ENCODE assay signal across 29 cellular contexts in genomic region chr18:9959564-9959963, GRCh38.
"Had no signal": no experiment of that assay in that cellular context is flagged by ENCODE, and none has a peak within 500 bp of the region (broad histone marks: within the 10 kb centered on the region; RNA-seq: fewer than 3 reads in every experiment).

No MANE protein-coding gene starts in this region.

- ATAC-seq: natural killer cell; stimulated activated memory B cell treated with anti-CD40 and anti-IgM and Interleukin-4, amounts not matched to agents 10 μg/mL and 1 μg/mL and 100 μg/mL, for 72 hours; stimulated activated naive CD8-positive, alpha-beta T cell treated with anti-CD3 and anti-CD28 coated beads, Interleukin-15, Interleukin-2, amounts not matched to agents 100 U/mL and 50 U/mL, for 24 hours had no signal

- H3K4me2 ChIP-seq: neural progenitor cell, smooth muscle cell had no signal

- H3K79me2 ChIP-seq: parathyroid adenoma had no signal

- H3K9me3 ChIP-seq: left ventricle myocardium inferior, neutrophil, right atrium auricular region, right lobe of liver, stomach, testis, thyroid gland, transverse colon, upper lobe of left lung, vagina had no signal

- H2AFZ ChIP-seq: neural progenitor cell, parathyroid adenoma had no signal

- FAIRE-seq: islet of Langerhans had no signal

- H3K27me3 ChIP-seq: neural progenitor cell, right atrium auricular region, right lobe of liver, stomach, testis, thyroid gland, transverse colon, upper lobe of left lung, vagina had no signal

- H3K27ac Mint-ChIP-seq: mesothelial cell of epicardium; nephron progenitor cell; neural progenitor cell; stimulated activated memory B cell treated with anti-CD40 and anti-IgM and Interleukin-4, amounts not matched to agents 10 μg/mL and 1 μg/mL and 100 μg/mL, for 72 hours had no signal

- H3K4me1 ChIP-seq: neural progenitor cell, parathyroid adenoma, right atrium auricular region, right lobe of liver, thyroid gland, transverse colon, vagina had no signal

- H3K9ac ChIP-seq: neural progenitor cell, parathyroid adenoma had no signal

- DNase-seq: hypothalamus; immature natural killer cell; left ventricle myocardium inferior; mesendoderm; naive B cell; natural killer cell; nephron progenitor cell; occipital lobe; right lobe of liver; stimulated activated CD4-positive, alpha-beta T cell treated with anti-CD3 and anti-CD28 coated beads, Interleukin-1b, Interleukin-23, amount 100 ng/mL, for 48 hours; stimulated activated CD4-positive, alpha-beta T cell treated with anti-CD3 and anti-CD28 coated beads, Interleukin-2, amount 100 ng/mL, for 48 hours; stimulated activated CD4-positive, alpha-beta T cell treated with anti-CD3 and anti-CD28 coated beads, Interleukin-4, amount 100 ng/mL, for 4 hours; stimulated activated CD8-positive, alpha-beta memory T cell treated with anti-CD3 and anti-CD28 coated beads, Interleukin-4, amount 100 ng/mL, for 48 hours; stimulated activated naive CD8-positive, alpha-beta T cell treated with anti-CD3 and anti-CD28 coated beads, Interleukin-15, Interleukin-2, amounts not matched to agents 100 U/mL and 50 U/mL, for 24 hours; stomach; testis; thyroid gland; transverse colon; upper lobe of left lung had no signal

- H3K27me3 Mint-ChIP-seq: naive B cell; stimulated activated memory B cell treated with anti-CD40 and anti-IgM and Interleukin-4, amounts not matched to agents 10 μg/mL and 1 μg/mL and 100 μg/mL, for 72 hours had no signal

- H3K27ac ChIP-seq: left ventricle myocardium inferior, neural progenitor cell, neutrophil, parathyroid adenoma, right atrium auricular region, right lobe of liver, stomach, testis, thyroid gland, transverse colon, upper lobe of left lung, vagina had no signal

- H3K36me3 ChIP-seq: neural progenitor cell, vagina had no signal

- H3K4me1 Mint-ChIP-seq: mesothelial cell of epicardium, nephron progenitor cell had no signal

- H3K4me3 Mint-ChIP-seq: immature natural killer cell; mesothelial cell of epicardium; naive B cell; natural killer cell; nephron progenitor cell; neural progenitor cell; stimulated activated memory B cell treated with anti-CD40 and anti-IgM and Interleukin-4, amounts not matched to agents 10 μg/mL and 1 μg/mL and 100 μg/mL, for 72 hours had no signal

- H3K9me3 Mint-ChIP-seq: immature natural killer cell; mesothelial cell of epicardium; naive B cell; natural killer cell; nephron progenitor cell; neural progenitor cell; stimulated activated memory B cell treated with anti-CD40 and anti-IgM and Interleukin-4, amounts not matched to agents 10 μg/mL and 1 μg/mL and 100 μg/mL, for 72 hours had no signal

- H3K4me3 ChIP-seq: left ventricle myocardium inferior, lung, neural progenitor cell, right atrium auricular region, right lobe of liver, smooth muscle cell, stomach, testis, thyroid gland, transverse colon, upper lobe of left lung, vagina had no signal

- H3K36me3 Mint-ChIP-seq: immature natural killer cell; natural killer cell; neural progenitor cell; stimulated activated memory B cell treated with anti-CD40 and anti-IgM and Interleukin-4, amounts not matched to agents 10 μg/mL and 1 μg/mL and 100 μg/mL, for 72 hours had no signal
